12 cellular contexts compared by ENCODE assay signal in genomic region chr15:78093242-78094020, GRCh38. TPM values are rescaled to one million over a fixed set of nuclear protein-coding genes. Genes with fewer than 3 reads are reported as not detected.
DNase-seq lines count a peak whose midpoint lies in the region; ATAC-seq and TF ChIP-seq lines count a peak whose summit lies in the region.
"Had no signal": no experiment of that assay in that cellular context is flagged by ENCODE, and none has a peak within 500 bp of the region (broad histone marks: within the 10 kb centered on the region; RNA-seq: fewer than 3 reads in every experiment).

No MANE protein-coding gene starts in this region.

- no peaks in the 10 kb centered on the region for H3K27me3 ChIP-seq in gastroesophageal sphincter
- H3K27me3 ChIP-seq: stomach had no signal

- intact Hi-C loops in sciatic nerve (cut with DNase I) = no loop called here

- no peaks in the 10 kb centered on the region for H3K9me3 ChIP-seq in gastroesophageal sphincter
- H3K9me3 ChIP-seq: stomach had no signal

- H3K36me3 ChIP-seq in gastroesophageal sphincter = no peaks in the 10 kb centered on the region
- H3K36me3 ChIP-seq: stomach had no signal

- no peak overlapping the region for H3K4me3 ChIP-seq in gastroesophageal sphincter
- H3K4me3 ChIP-seq: stomach had no signal

- H3K27ac ChIP-seq in gastroesophageal sphincter = peak overlapping the region in 3 of 4 donors; percentile 12 to 43 (median 37)
- H3K27ac ChIP-seq: VCaP had no signal

- no peak for TF ChIP-seq CTCF in gastroesophageal sphincter (IDR thresholded peaks at IDR 0.05)

- DNase-seq in GM03348 (ENCODE audit: low spot score) (peak; percentile 87), sciatic nerve (ENCODE audit: low spot score) (peak; percentile 38), DMS79 treated with DMSO at 0.1 percent for 48 hours (lab: John Stamatoyannopoulos, UW) (no peak), Kasumi-1 (lab: John Stamatoyannopoulos, UW) (no peak)
- DNase-seq: activated gamma-delta T cell; stimulated activated CD4-positive, alpha-beta T cell treated with anti-CD3 and anti-CD28 coated beads, Interleukin-2, amount 100 ng/mL, for 24 hours; stomach had no signal

- TF ChIP-seq POLR2A in gastroesophageal sphincter (IDR thresholded peaks at IDR 0.05) = no peak

- no peak for TF ChIP-seq EP300 in gastroesophageal sphincter (IDR thresholded peaks at IDR 0.05)

- WGBS in gastroesophageal sphincter (ENCODE audit: low coverage in 1 of 2), 2 donors = 7 to 34% methylated on average over 3 to 4 of the region's 5 CpGs

- peaks cover 0 to 26% (median 4%) of the 10 kb centered on the region in 3 donors for H3K4me1 ChIP-seq in gastroesophageal sphincter

- ATAC-seq in SK-N-SH treated with all-trans-retinoic acid at 6 μM for 48 hours = peak; percentile 93
- peak; percentile 81 for ATAC-seq in gastroesophageal sphincter
- ATAC-seq in sciatic nerve = peak; percentile 77
- no peak for ATAC-seq in GM18858 (IDR thresholded peaks at IDR 0.05; ENCODE audit: unreplicated experiment)

TF ChIP-seq in SK-N-SH treated with all-trans-retinoic acid at 6 μM for 48 hours, 23 proteins besides CTCF, POLR2A, EP300 and RAD21:
- TF ChIP-seq TCF4 (CRISPR knock-in tag; IDR thresholded peaks at IDR 0.05; ENCODE audit: borderline replicate concordance) (peak; percentile 41; the same call in 1 of the 2 replicates), TSHZ2 (CRISPR knock-in tag; IDR thresholded peaks at IDR 0.05) (no peak), TOX (CRISPR knock-in tag; IDR thresholded peaks at IDR 0.05; ENCODE audit: borderline replicate concordance) (peak; percentile 76; the same call in 1 of the 2 replicates)

RNA-seq across cellular contexts. Expression of gene SH2D7, which starts 1.1 kb away (rescaled TPM):
- total RNA-seq in gastroesophageal sphincter = not detected
- not detected for total RNA-seq in sciatic nerve
- total RNA-seq: neural crest cell had no signal

RNA-seq across cellular contexts. Expression of gene TBC1D2B, which starts 15.9 kb away (rescaled TPM):
- 10 to 100 TPM; 36.9 to 51.7 (median 46.5) TPM for total RNA-seq in gastroesophageal sphincter
- total RNA-seq in sciatic nerve = 103 TPM

RNA-seq across cellular contexts. Expression of gene CIB2, which starts 37.8 kb away (rescaled TPM):
- total RNA-seq in gastroesophageal sphincter (10 to 100 TPM in 2 of 4 donors, 1 to 10 TPM in 2; 3.0 to 17.4 (median 8.8) TPM), sciatic nerve (5.4 TPM)

RNA-seq across cellular contexts. Expression of gene IDH3A, which starts 55.7 kb away (rescaled TPM):
- total RNA-seq in gastroesophageal sphincter = 100 to 1,000 TPM in 2 of 4 donors, 10 to 100 TPM in 2; 81.1 to 129 (median 97.0) TPM
- 66.9 TPM for total RNA-seq in sciatic nerve

Comparison
In these comparisons a context has a peak if more than half of its experiments do, and no peak if none do; other contexts are left out.
1. DNase-seq: peak in GM03348 (single experiment) and sciatic nerve (single experiment); none in DMS79 treated with DMSO at 0.1 percent for 48 hours (single experiment) and Kasumi-1 (0 of 2).